ENCODE assay signal across 12 cellular contexts in the genomic region with DNA sequence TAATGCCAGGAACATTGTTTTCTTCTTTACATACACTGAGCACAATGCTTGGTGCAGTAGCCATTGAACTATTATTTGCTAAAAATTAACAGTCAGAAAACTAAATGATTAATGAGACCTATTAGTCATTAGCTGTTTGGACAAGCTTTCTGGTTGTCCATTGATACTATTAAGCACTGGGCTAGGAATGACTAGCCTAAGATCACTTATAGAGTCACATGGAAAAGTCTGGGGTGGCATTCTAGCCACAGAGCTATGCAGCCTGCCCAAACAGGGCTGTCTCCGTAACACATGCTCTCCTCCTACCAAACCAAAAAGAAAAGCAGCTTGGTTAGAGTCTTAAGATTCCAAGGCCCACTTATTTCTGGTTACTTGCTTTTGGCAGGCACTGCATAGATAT.
DNase-seq lines count a peak whose midpoint lies in the region; ATAC-seq and TF ChIP-seq lines count a peak whose summit lies in the region.
"Had no signal": no experiment of that assay in that cellular context is flagged by ENCODE, and none has a peak within 500 bp of the region (broad histone marks: within the 10 kb centered on the region; RNA-seq: fewer than 3 reads in every experiment).

No MANE protein-coding gene starts in this region.

- intact Hi-C loops in mucosa of descending colon (cut with DNase I, micrococcal nuclease): no loop called here

- H3K4me3 ChIP-seq in mucosa of stomach (ENCODE audit: low read length): peak overlapping the region; percentile 29
- H3K4me3 ChIP-seq in mucosa of descending colon: no peak overlapping the region
- H3K4me3 ChIP-seq: esophagus squamous epithelium had no signal

- no peak for TF ChIP-seq CTCF in mucosa of descending colon (IDR thresholded peaks at IDR 0.05)

- H3K36me3 ChIP-seq in mucosa of stomach (ENCODE audit: control insufficient read depth, insufficient read depth, low read length) (no peaks in the 10 kb centered on the region), mucosa of descending colon (ENCODE audit: low read depth) (no peaks in the 10 kb centered on the region)
- H3K36me3 ChIP-seq: esophagus squamous epithelium had no signal

- H3K9ac ChIP-seq in mucosa of stomach (ENCODE audit: low read length): no peak overlapping the region

- H3K9me3 ChIP-seq in mucosa of stomach (ENCODE audit: control insufficient read depth, low read length): no peaks in the 10 kb centered on the region
- no peaks in the 10 kb centered on the region for H3K9me3 ChIP-seq in mucosa of descending colon
- H3K9me3 ChIP-seq: esophagus squamous epithelium had no signal

- peak overlapping the region; percentile 20 for H3K27ac ChIP-seq in epithelial cell of prostate

- DNase-seq in DMS79 (lab: John Stamatoyannopoulos, UW): peak; percentile 25
- DNase-seq in epithelial cell of prostate (ENCODE audit: low read depth, low spot score): no peak
- no peak for DNase-seq in mucosa of descending colon
- no peak for DNase-seq in activated CD8-positive, alpha-beta memory T cell treated with anti-CD3 and anti-CD28 coated beads, Interleukin-2, amount 50 U/mL, for 4 hours
- no peak for DNase-seq in NCI-H1694 (lab: John Stamatoyannopoulos, UW)
- DNase-seq: activated CD4-positive, alpha-beta T cell treated with anti-CD3 and anti-CD28 coated beads for 48 hours; esophagus squamous epithelium; NCI-H187 treated with DMSO at 0.1 percent for 48 hours; NK-92 treated with Interleukin-12 subunit alpha and Interleukin-12 subunit beta, amount 100 ng/mL, for 24 hours had no signal

- ATAC-seq in HG02973 (IDR thresholded peaks at IDR 0.05; ENCODE audit: unreplicated experiment) (peak; percentile 36), mucosa of descending colon (no peak), HG03095 (IDR thresholded peaks at IDR 0.05; ENCODE audit: unreplicated experiment) (no peak)

- no peaks in the 10 kb centered on the region for H3K27me3 ChIP-seq in mucosa of stomach (ENCODE audit: control insufficient read depth, insufficient read depth, low read length)

- peaks cover 27% of the 10 kb centered on the region for H3K4me1 ChIP-seq in mucosa of stomach (ENCODE audit: control insufficient read depth, insufficient read depth, low read length)
- peaks cover 23% of the 10 kb centered on the region for H3K4me1 ChIP-seq in mucosa of descending colon (ENCODE audit: low read depth)
